ENCODE assay signal across 8 cellular contexts in genomic region chr17:18093616-18094408, GRCh38. TPM values are rescaled to one million over a fixed set of nuclear protein-coding genes. Genes with fewer than 3 reads are reported as not detected.
DNase-seq lines count a peak whose midpoint lies in the region; ATAC-seq and TF ChIP-seq lines count a peak whose summit lies in the region.

No MANE protein-coding gene starts in this region.

- ATAC-seq in stimulated activated effector memory CD8-positive, alpha-beta T cell treated with anti-CD3 and anti-CD28 coated beads, Interleukin-12 subunit alpha, Interleukin-12 subunit beta, amount 100 ng/mL, for 72 hours = no peak

- no peaks in the 10 kb centered on the region for H3K9me3 Mint-ChIP-seq in stimulated activated effector memory CD8-positive, alpha-beta T cell treated with anti-CD3 and anti-CD28 coated beads, Interleukin-12 subunit alpha, Interleukin-12 subunit beta, amount 100 ng/mL, for 72 hours

- H3K4me3 ChIP-seq in AG04449 (ENCODE audit: low read depth, low read length) (no peak overlapping the region), foreskin fibroblast (ENCODE audit: low read depth in 1 of 2, low read length in 2 of 2) (no peak overlapping the region)

- no peak for DNase-seq in AG04449 (ENCODE audit: low read depth, low spot score)
- peak; percentile 34 for DNase-seq in RPMI7951 (ENCODE audit: low read depth)
- peak; percentile 60 to 83 for DNase-seq in foreskin fibroblast
- no peak for DNase-seq in stimulated activated effector memory CD8-positive, alpha-beta T cell treated with anti-CD3 and anti-CD28 coated beads, Interleukin-12 subunit alpha, Interleukin-12 subunit beta, amount 100 ng/mL, for 72 hours (ENCODE audit: low spot score in 2 of 2)
- DNase-seq in GM20000 (ENCODE audit: low spot score) = no peak
- DNase-seq in medulla oblongata (ENCODE audit: extremely low spot score) = no peak
- DNase-seq in activated CD8-positive, alpha-beta memory T cell treated with anti-CD3 and anti-CD28 coated beads, Interleukin-2, amount 50 U/mL, for 4 hours = no peak

- CTCF ChIA-PET in AG04449 (lab: Yijun Ruan, JAX) = interaction anchor here (0.6 to 1.1 kb wide), 2 partner anchors 16 to 137 kb away, joined by 3 read pairs; no protein-coding TSS in a partner anchor

- peaks cover 27% of the 10 kb centered on the region for H3K4me1 Mint-ChIP-seq in stimulated activated effector memory CD8-positive, alpha-beta T cell treated with anti-CD3 and anti-CD28 coated beads, Interleukin-12 subunit alpha, Interleukin-12 subunit beta, amount 100 ng/mL, for 72 hours

- peak; percentile 36 for TF ChIP-seq CTCF in AG04449 (IDR thresholded peaks at IDR 0.05; ENCODE audit: insufficient read depth, low read length, missing control alignments)
- TF ChIP-seq CTCF in GM12872 (IDR thresholded peaks at IDR 0.05; ENCODE audit: insufficient read depth, low read depth, low read length) = peak; percentile 55
- peak; percentile 38 for TF ChIP-seq CTCF in foreskin fibroblast (IDR thresholded peaks at IDR 0.05; ENCODE audit: low read depth, low read length)
- no peak for TF ChIP-seq CTCF in GM20000 (IDR thresholded peaks at IDR 0.05; ENCODE audit: extremely low read depth, missing control alignments)

- peaks cover 76% of the 10 kb centered on the region for H3K36me3 Mint-ChIP-seq in stimulated activated effector memory CD8-positive, alpha-beta T cell treated with anti-CD3 and anti-CD28 coated beads, Interleukin-12 subunit alpha, Interleukin-12 subunit beta, amount 100 ng/mL, for 72 hours

- no peak overlapping the region for H3K4me3 Mint-ChIP-seq in stimulated activated effector memory CD8-positive, alpha-beta T cell treated with anti-CD3 and anti-CD28 coated beads, Interleukin-12 subunit alpha, Interleukin-12 subunit beta, amount 100 ng/mL, for 72 hours

- H3K27ac Mint-ChIP-seq in stimulated activated effector memory CD8-positive, alpha-beta T cell treated with anti-CD3 and anti-CD28 coated beads, Interleukin-12 subunit alpha, Interleukin-12 subunit beta, amount 100 ng/mL, for 72 hours = peak overlapping the region; percentile 1

- POLR2A ChIA-PET in AG04449 (lab: Yijun Ruan, JAX) = no interaction called here

RNA-seq across cellular contexts. Expression of gene DRG2, which starts 6.1 kb away (rescaled TPM):
- total RNA-seq in RPMI7951 (2014; rRNA removed; shearing (Covaris generic)) = 25.7 and 45.5 TPM in 2 replicates

RNA-seq across cellular contexts. Expression of gene MYO15A, which starts 14.7 kb away (rescaled TPM):
- total RNA-seq in RPMI7951 (2014; rRNA removed; shearing (Covaris generic)) = 0.24 TPM in 1 of 2 replicates, not detected in the other

RNA-seq across cellular contexts. Expression of gene GID4, which starts 54.6 kb away (rescaled TPM):
- total RNA-seq in RPMI7951 (2014; rRNA removed; shearing (Covaris generic)) = 4.9 and 6.0 TPM in 2 replicates

RNA-seq across cellular contexts. Expression of gene ATPAF2, which starts 54.8 kb away (rescaled TPM):
- 13.3 and 14.0 TPM in 2 replicates for total RNA-seq in RPMI7951 (2014; rRNA removed; shearing (Covaris generic))

Comparison
In these comparisons a context has a peak if more than half of its experiments do, and no peak if none do; other contexts are left out.
1. DNase-seq: peak in RPMI7951 (single experiment) and foreskin fibroblast (2 of 2); none in AG04449 (single experiment), stimulated activated effector memory CD8-positive, alpha-beta T cell treated with anti-CD3 and anti-CD28 coated beads, Interleukin-12 subunit alpha, Interleukin-12 subunit beta, amount 100 ng/mL, for 72 hours (0 of 2), GM20000 (single experiment), medulla oblongata (single experiment) and activated CD8-positive, alpha-beta memory T cell treated with anti-CD3 and anti-CD28 coated beads, Interleukin-2, amount 50 U/mL, for 4 hours (single experiment).